In the genomic region with DNA sequence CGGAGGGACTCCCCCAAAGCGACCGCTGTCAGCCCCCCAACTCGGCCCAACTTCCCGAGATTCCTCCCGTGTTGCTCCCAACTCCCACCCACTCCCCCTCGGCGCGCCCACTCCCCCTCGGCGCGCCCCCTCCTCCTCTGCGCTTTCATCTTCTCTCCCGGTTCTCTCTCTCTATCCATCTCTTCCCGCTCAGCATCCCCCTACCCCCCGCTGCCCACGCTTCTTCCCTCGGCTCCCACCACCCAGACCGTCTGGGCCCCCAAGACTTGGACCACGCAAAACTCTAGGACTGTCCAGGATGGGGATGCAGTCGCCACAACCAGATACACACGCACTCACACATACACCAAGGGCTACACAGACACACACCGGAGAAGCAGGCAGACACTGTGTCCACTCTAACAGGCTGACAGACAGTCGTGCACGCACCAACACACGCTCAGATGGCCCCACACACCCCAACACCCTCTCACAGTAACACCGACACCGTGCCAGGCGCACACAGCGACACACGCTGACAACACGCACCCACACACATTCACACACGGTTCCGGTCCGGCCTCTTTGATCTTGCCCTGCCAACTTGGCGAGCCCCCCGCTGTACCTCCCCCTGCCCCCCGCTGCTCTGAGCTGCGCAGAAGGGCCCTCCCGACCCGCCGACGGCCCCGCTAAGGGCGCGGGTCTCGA, we compare ENCODE assay signal across 9 cellular contexts. TPM values are rescaled to one million over a fixed set of nuclear protein-coding genes. Genes with fewer than 3 reads are reported as not detected.
DNase-seq lines count a peak whose midpoint lies in the region; ATAC-seq and TF ChIP-seq lines count a peak whose summit lies in the region.
"Had no signal": no experiment of that assay in that cellular context is flagged by ENCODE, and none has a peak within 500 bp of the region (broad histone marks: within the 10 kb centered on the region; RNA-seq: fewer than 3 reads in every experiment).

No MANE protein-coding gene starts in this region.

- H3K27me3 ChIP-seq in dorsolateral prefrontal cortex, result peaks cover 0 to 3% (median 0%) of the 10 kb centered on the region in 45 donors

- TF ChIP-seq CTCF in dorsolateral prefrontal cortex (IDR thresholded peaks at IDR 0.05 in 54 of 56, conservative IDR thresholded peaks at IDR 0.05 in 2 of 56; ENCODE audit: low read depth in 1 of 56, partially characterized antibody in 56 of 56), result peak in 1 of 56 donors; percentile 26
- TF ChIP-seq CTCF in natural killer cell (IDR thresholded peaks at IDR 0.05), result no peak

- no peaks in the 10 kb centered on the region for H3K36me3 Mint-ChIP-seq in natural killer cell

- ATAC-seq in natural killer cell, result peak in 1 of 3 donors; percentile 8
- no peak for ATAC-seq in GM19467 (IDR thresholded peaks at IDR 0.05; ENCODE audit: unreplicated experiment)
- no peak for ATAC-seq in GM21526 (IDR thresholded peaks at IDR 0.05; ENCODE audit: low FRiP score, unreplicated experiment)

- no peak overlapping the region for H3K27ac Mint-ChIP-seq in natural killer cell

- intact Hi-C loops in dorsolateral prefrontal cortex (cut with DNase I), result loop anchor here in 1 of 2 donors (5.0 kb wide), 3 partner anchors 103 to 368 kb away; no protein-coding TSS in a partner anchor
- intact Hi-C loops in natural killer cell (cut with micrococcal nuclease), result no loop called here

- H3K4me3 ChIP-seq in Jurkat, Clone E6-1 (ENCODE audit: low read length), result peak overlapping the region; percentile 20
- peak overlapping the region; percentile 53 to 91 (median 79) for H3K4me3 ChIP-seq in dorsolateral prefrontal cortex

- peaks cover 51 to 55% of the 10 kb centered on the region in 2 donors for H3K27me3 Mint-ChIP-seq in natural killer cell (ENCODE audit: low read depth in 2 of 2)

- H3K27ac ChIP-seq in dorsolateral prefrontal cortex, result peak overlapping the region in 57 of 59 donors; percentile 70 to 99 (median 94)

- DNase-seq in Ammon's horn (ENCODE audit: low spot score) (peak; percentile 57), dorsolateral prefrontal cortex (peak in 9 of 10 donors; percentile 33 to 70 (median 56)), natural killer cell (no peak), SK-N-DZ (ENCODE audit: low spot score) (no peak), NCI-H2171 (lab: John Stamatoyannopoulos, UW) (no peak)
- DNase-seq in Jurkat, Clone E6-1 (ENCODE audit: low read depth, low spot score), result no peak

- H3K4me1 Mint-ChIP-seq in natural killer cell, result peaks cover 0 to 7% of the 10 kb centered on the region in 2 donors

- peak overlapping the region; percentile 33 for H3K4me3 Mint-ChIP-seq in natural killer cell

- H3K9me3 Mint-ChIP-seq in natural killer cell, result no peaks in the 10 kb centered on the region

RNA-seq across cellular contexts. Expression of a gene that starts 1.1 kb away (rescaled TPM):
- 0.53 TPM for polyA plus RNA-seq in Jurkat, Clone E6-1 (2012; ENCODE audit: insufficient read depth, insufficient read length)
- total RNA-seq in dorsolateral prefrontal cortex, result 10 to 100 TPM; 34.8 to 69.0 (median 50.5) TPM
- total RNA-seq in natural killer cell, result not detected
- 7.1 and 8.1 TPM in 2 replicates for polyA plus RNA-seq in SK-N-DZ (2014; cell fraction: cytosol; rRNA removed)
- 4.2 and 6.2 TPM in 2 replicates for polyA plus RNA-seq in SK-N-DZ (2014; cell fraction: nucleus; rRNA removed)
- total RNA-seq: myocyte had no signal

Comparison
In these comparisons a context has a peak if more than half of its experiments do, and no peak if none do; other contexts are left out.
1. DNase-seq: peak in Ammon's horn (single experiment) and dorsolateral prefrontal cortex (9 of 10); none in Jurkat, Clone E6-1 (single experiment), natural killer cell (single experiment), SK-N-DZ (single experiment) and NCI-H2171 (single experiment).
2. RNA of a gene that starts 1.1 kb away (total RNA-seq): 34.8 to 69.0 TPM in dorsolateral prefrontal cortex; not detected in natural killer cell; every median in the first group is over 10 times any median in the second.